In genomic region chr3:72571052-72571451, GRCh38 we compare ENCODE assay signal across 23 cellular contexts.
"Had no signal": no experiment of that assay in that cellular context is flagged by ENCODE, and none has a peak within 500 bp of the region (broad histone marks: within the 10 kb centered on the region; RNA-seq: fewer than 3 reads in every experiment).

No MANE protein-coding gene starts in this region.

- H3K4me1 Mint-ChIP-seq: activated CD4-positive, alpha-beta T cell treated with anti-CD3 and anti-CD28 coated beads, Interleukin-2, amount 10 ng/mL, durations not matched to agents 7 days and 5 days; T-cell had no signal

- H3K36me3 Mint-ChIP-seq: activated CD4-positive, alpha-beta memory T cell treated with anti-CD3 and anti-CD28 coated beads for 36 hours; activated naive CD4-positive, alpha-beta T cell treated with anti-CD3 and anti-CD28 coated beads, Interleukin-2, amount 50 U/mL, for 72 hours; T-cell had no signal

- H3K4me1 ChIP-seq: breast epithelium had no signal

- H3K27me3 Mint-ChIP-seq: activated CD4-positive, alpha-beta memory T cell treated with anti-CD3 and anti-CD28 coated beads for 36 hours; activated CD4-positive, alpha-beta T cell treated with anti-CD3 and anti-CD28 coated beads, Interleukin-2, amount 10 ng/mL, durations not matched to agents 7 days and 5 days; T-cell had no signal

- H3K4me3 Mint-ChIP-seq: activated CD4-positive, alpha-beta memory T cell treated with anti-CD3 and anti-CD28 coated beads for 36 hours; activated CD4-positive, alpha-beta T cell treated with anti-CD3 and anti-CD28 coated beads, Interleukin-2, amount 10 ng/mL, durations not matched to agents 7 days and 5 days; activated T-cell treated with anti-CD3 and anti-CD28 coated beads, Interleukin-2, amount 50 U/mL, for 4 hours; T-cell had no signal

- H3K9me3 Mint-ChIP-seq: activated CD4-positive, alpha-beta memory T cell treated with anti-CD3 and anti-CD28 coated beads for 36 hours; activated CD4-positive, alpha-beta T cell treated with anti-CD3 and anti-CD28 coated beads, Interleukin-2, amount 10 ng/mL, durations not matched to agents 7 days and 5 days; activated naive CD4-positive, alpha-beta T cell treated with anti-CD3 and anti-CD28 coated beads, Interleukin-2, amount 50 U/mL, for 72 hours; activated T-cell treated with anti-CD3 and anti-CD28 coated beads, Interleukin-2, amount 50 U/mL, for 4 hours; T-cell had no signal

- DNase-seq: activated CD4-positive, alpha-beta memory T cell treated with anti-CD3 and anti-CD28 coated beads for 36 hours; activated CD4-positive, alpha-beta T cell treated with anti-CD3 and anti-CD28 coated beads, Interleukin-2, amount 10 ng/mL, durations not matched to agents 7 days and 5 days; activated CD4-positive, CD25-positive, alpha-beta regulatory T cell; activated CD8-positive, alpha-beta memory T cell treated with anti-CD3 and anti-CD28 coated beads for 24 hours; activated effector memory CD4-positive, alpha-beta T cell treated with anti-CD3 and anti-CD28 coated beads, Interleukin-2, amount 50 U/mL, for 16 hours; activated naive CD4-positive, alpha-beta T cell treated with Interleukin-2 at 50 U/mL for 16 hours; activated T-cell treated with anti-CD3 and anti-CD28 coated beads, Interleukin-2, amount 50 U/mL, for 4 hours; Kasumi-1; KBM-7; NCI-H1105 treated with DMSO at 0.1 percent for 48 hours; NCI-H1436 treated with DMSO at 0.1 percent for 48 hours; NCI-H187; NCI-H2081; NCI-H226; NCI-H526; NCI-H774; SIG-M5; T-cell; T-helper 2 cell; T1000 had no signal

- H3K27ac ChIP-seq: breast epithelium, SK-N-MC had no signal

- H3K9me3 ChIP-seq: breast epithelium had no signal

- H3K4me3 ChIP-seq: breast epithelium, SK-N-MC had no signal

- H3K36me3 ChIP-seq: breast epithelium had no signal

- H3K27me3 ChIP-seq: breast epithelium had no signal

- H3K27ac Mint-ChIP-seq: activated CD4-positive, alpha-beta memory T cell treated with anti-CD3 and anti-CD28 coated beads for 36 hours; activated CD4-positive, alpha-beta T cell treated with anti-CD3 and anti-CD28 coated beads, Interleukin-2, amount 10 ng/mL, durations not matched to agents 7 days and 5 days; activated naive CD4-positive, alpha-beta T cell treated with anti-CD3 and anti-CD28 coated beads, Interleukin-2, amount 50 U/mL, for 72 hours; T-cell had no signal
